8 cellular contexts compared by ENCODE assay signal in genomic region chr2:86623549-86624547, GRCh38. TPM values are rescaled to one million over a fixed set of nuclear protein-coding genes. Genes with fewer than 3 reads are reported as not detected.
A peak's percentile ranks its signal among the peaks of the same experiment; 100 is the strongest.
DNase-seq lines count a peak whose midpoint lies in the region; ATAC-seq and TF ChIP-seq lines count a peak whose summit lies in the region.

Gene RNF103 (minus strand): TSS chr2:86623865. CDS start chr2:86622886, 979 bp downstream.

- peak within 1 kb of the TSS; percentile 93 for H3K4me3 ChIP-seq in GM23338
- peak within 1 kb of the TSS; percentile 77 for H3K4me3 ChIP-seq in fibroblast of pulmonary artery (replicated peaks; ENCODE audit: low read depth, low read length)

- H3K36me3 ChIP-seq in GM23338 (ENCODE audit: insufficient read depth), result no peaks in the 10 kb centered on the region

- no peak for TF ChIP-seq CTCF in GM23338 (conservative IDR thresholded peaks at IDR 0.05; ENCODE audit: low read depth in 2 of 2)
- TF ChIP-seq CTCF in fibroblast of pulmonary artery (IDR thresholded peaks at IDR 0.05; ENCODE audit: low read length, missing control alignments), result no peak
- TF ChIP-seq CTCF in nephron (IDR thresholded peaks at IDR 0.05; ENCODE audit: unreplicated experiment in 3 of 3), result no peak

- DNase-seq in EH (ENCODE audit: low read depth) (peak; percentile 90), GM23338 (ENCODE audit: low spot score) (peak; percentile 95), LoVo (ENCODE audit: low spot score) (peak; percentile 92), SHP77 (lab: John Stamatoyannopoulos, UW) (peak; percentile 76 to 93), fibroblast of pulmonary artery (ENCODE audit: low read depth) (peak; percentile 90)
- peak; percentile 89 for DNase-seq in activated effector memory CD4-positive, alpha-beta T cell treated with Interleukin-2 at 50 U/mL for 16 hours
- peak; percentile 97 for DNase-seq in stimulated activated naive CD8-positive, alpha-beta T cell treated with anti-CD3 and anti-CD28 coated beads, Interleukin-15, Interleukin-2, amounts not matched to agents 100 U/mL and 50 U/mL, for 24 hours

- H3K36me3 Mint-ChIP-seq in GM23338 (ENCODE audit: low read depth) (no peaks in the 10 kb centered on the region), nephron (ENCODE audit: low read depth) (peaks cover 14% of the 10 kb centered on the region)

- no peaks in the 10 kb centered on the region for H3K9me2 ChIP-seq in GM23338 (ENCODE audit: insufficient read depth)

- H3K27ac Mint-ChIP-seq in GM23338 (peak within 1 kb of the TSS; percentile 86), nephron (peak within 1 kb of the TSS; percentile 92 to 96 (median 96))

- peaks cover 2% of the 10 kb centered on the region for H3K27me3 Mint-ChIP-seq in GM23338 (ENCODE audit: insufficient read depth, low read depth, poor library complexity)
- peaks cover 5% of the 10 kb centered on the region for H3K27me3 Mint-ChIP-seq in nephron (ENCODE audit: low read depth)

- peaks cover 9% of the 10 kb centered on the region; the same call in 2 of the 3 replicates for H3K4me1 Mint-ChIP-seq in GM23338
- peaks cover 43% of the 10 kb centered on the region for H3K4me1 Mint-ChIP-seq in nephron

- H2AFZ ChIP-seq in GM23338, result peak within 1 kb of the TSS; percentile 96

- no peaks in the 10 kb centered on the region for H4K20me1 ChIP-seq in GM23338 (replicated peaks; ENCODE audit: insufficient read depth)

- no peaks in the 10 kb centered on the region for H3K27me3 ChIP-seq in GM23338 (ENCODE audit: insufficient read depth)

- ATAC-seq in GM23338, result peak; percentile 92
- peak; percentile 87 for ATAC-seq in stimulated activated naive CD8-positive, alpha-beta T cell treated with anti-CD3 and anti-CD28 coated beads, Interleukin-15, Interleukin-2, amounts not matched to agents 100 U/mL and 50 U/mL, for 24 hours

- H3K27ac ChIP-seq in GM23338 (ENCODE audit: low read depth), result peak within 1 kb of the TSS; percentile 88; the same call in 1 of the 2 replicates

- H3K9me3 Mint-ChIP-seq in GM23338 (no peaks in the 10 kb centered on the region), nephron (no peaks in the 10 kb centered on the region)

- peak within 1 kb of the TSS; percentile 94 for H3K4me3 Mint-ChIP-seq in GM23338
- peak within 1 kb of the TSS; percentile 89 to 97 (median 90) for H3K4me3 Mint-ChIP-seq in nephron

- H3F3A ChIP-seq in GM23338 (replicated peaks; ENCODE audit: low read depth), result no peaks in the 10 kb centered on the region

- peaks cover 11% of the 10 kb centered on the region; the same call in 1 of the 2 replicates for H3K79me2 ChIP-seq in GM23338 (replicated peaks; ENCODE audit: insufficient read depth)

- peak within 1 kb of the TSS; percentile 79 for H3K4me2 ChIP-seq in GM23338

- H3K4me1 ChIP-seq in GM23338 (ENCODE audit: insufficient read depth), result peaks cover 12% of the 10 kb centered on the region; the same call in 1 of the 2 replicates

TF ChIP-seq in GM23338, 12 proteins besides CTCF, POLR2A, EP300 and RAD21:
- no peak for TF ChIP-seq STAT1 (IDR thresholded peaks at IDR 0.05; ENCODE audit: unreplicated experiment)
- peak; percentile 94 for TF ChIP-seq POLR2AphosphoS5 (IDR thresholded peaks at IDR 0.05; ENCODE audit: low read depth)
- TF ChIP-seq ZNF462 (CRISPR knock-in tag; IDR thresholded peaks at IDR 0.05), result no peak
- no peak for TF ChIP-seq ZNF331 (CRISPR knock-in tag; IDR thresholded peaks at IDR 0.05; ENCODE audit: low read depth)
- TF ChIP-seq ETS1 (IDR thresholded peaks at IDR 0.05), result no peak
- peak; percentile 71 for TF ChIP-seq CREB1 (CRISPR knock-in tag; IDR thresholded peaks at IDR 0.05; ENCODE audit: low read depth)

RNA-seq across cellular contexts. Expression of gene RNF103, which starts in this region (rescaled TPM):
- total RNA-seq in GM23338 (2014; rRNA removed; shearing (Covaris generic)), result 5.9 and 8.5 TPM in 2 replicates
- polyA plus RNA-seq in GM23338 (2016; fragmentation: Nextera tagmentation; extraction: Ambion mirVana), result 3.7 and 3.8 TPM in 2 replicates

Comparison
In these comparisons a context has a peak if more than half of its experiments do, and no peak if none do; other contexts are left out.
1. Peak in every context shown above with its lines: DNase-seq, ATAC-seq, H3K4me3 ChIP-seq and H3K27ac ChIP-seq.